ENCODE assay signal across 1 cellular context in the genomic region with DNA sequence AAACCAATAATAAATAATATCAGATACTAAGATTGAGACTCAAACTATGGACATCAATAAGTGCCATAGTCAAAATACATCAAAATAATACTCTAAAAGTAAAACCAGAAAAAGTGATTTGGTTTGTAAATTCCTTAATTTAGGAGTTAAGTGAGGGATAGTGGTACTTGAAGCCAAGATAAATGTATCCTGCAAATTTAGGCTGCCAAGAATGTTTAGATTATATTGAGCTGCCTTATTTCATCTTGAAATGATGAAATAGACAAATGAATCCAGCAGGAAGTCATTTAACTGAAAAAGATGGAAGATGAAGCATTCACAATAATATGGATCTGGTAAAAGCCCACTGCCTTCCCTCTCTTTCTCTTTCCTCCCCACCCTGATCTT.
TF ChIP-seq lines count a peak whose summit lies in the region.

No MANE protein-coding gene starts in this region.

TF ChIP-seq in SK-N-SH, 30 proteins besides CTCF, POLR2A, EP300 and RAD21 (continued from another document):
- TF ChIP-seq TCF12 (IDR thresholded peaks at IDR 0.05) = no peak
- no peak for TF ChIP-seq FOXM1 (IDR thresholded peaks at IDR 0.05; ENCODE audit: low read depth)
- TF ChIP-seq, protein P1, sequence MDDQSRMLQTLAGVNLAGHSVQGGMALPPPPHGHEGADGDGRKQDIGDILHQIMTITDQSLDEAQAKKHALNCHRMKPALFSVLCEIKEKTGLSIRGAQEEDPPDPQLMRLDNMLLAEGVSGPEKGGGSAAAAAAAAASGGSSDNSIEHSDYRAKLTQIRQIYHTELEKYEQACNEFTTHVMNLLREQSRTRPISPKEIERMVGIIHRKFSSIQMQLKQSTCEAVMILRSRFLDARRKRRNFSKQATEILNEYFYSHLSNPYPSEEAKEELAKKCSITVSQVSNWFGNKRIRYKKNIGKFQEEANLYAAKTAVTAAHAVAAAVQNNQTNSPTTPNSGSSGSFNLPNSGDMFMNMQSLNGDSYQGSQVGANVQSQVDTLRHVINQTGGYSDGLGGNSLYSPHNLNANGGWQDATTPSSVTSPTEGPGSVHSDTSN (IDR thresholded peaks at IDR 0.05) = no peak
- no peak for TF ChIP-seq SMC3 (IDR thresholded peaks at IDR 0.05; ENCODE audit: low read depth, low read length)
- no peak for TF ChIP-seq FOXJ3 (CRISPR knock-in tag; IDR thresholded peaks at IDR 0.05)
- no peak for TF ChIP-seq YY1 (IDR thresholded peaks at IDR 0.05; ENCODE audit: low read depth)
- no peak for TF ChIP-seq JUND (IDR thresholded peaks at IDR 0.05)
